In genomic region chr19:15265849-15266248, GRCh38 we compare ENCODE assay signal across 9 cellular contexts. TPM values are rescaled to one million over a fixed set of nuclear protein-coding genes. Genes with fewer than 3 reads are reported as not detected.
A peak's percentile ranks its signal among the peaks of the same experiment; 100 is the strongest.
DNase-seq lines count a peak whose midpoint lies in the region; ATAC-seq and TF ChIP-seq lines count a peak whose summit lies in the region.
"Had no signal": no experiment of that assay in that cellular context is flagged by ENCODE, and none has a peak within 500 bp of the region (broad histone marks: within the 10 kb centered on the region; RNA-seq: fewer than 3 reads in every experiment).

No MANE protein-coding gene starts in this region.

- H3K79me2 ChIP-seq in osteoblast (ENCODE audit: insufficient read depth, low read length) = peaks cover 92% of the 10 kb centered on the region

- H2AFZ ChIP-seq in osteoblast (ENCODE audit: low read length) = no peak overlapping the region

- no peak for ATAC-seq in HG02840 (IDR thresholded peaks at IDR 0.05; ENCODE audit: low FRiP score, unreplicated experiment)

- H3K27me3 ChIP-seq in Peyer's patch (no peaks in the 10 kb centered on the region), osteoblast (ENCODE audit: insufficient read depth, low read length) (no peaks in the 10 kb centered on the region)

- peaks cover 90% of the 10 kb centered on the region for H4K20me1 ChIP-seq in osteoblast (ENCODE audit: insufficient read depth, low read length)

- H3K27ac ChIP-seq in Peyer's patch (peak overlapping the region in 3 of 4 donors; percentile 6 to 81 (median 32)), osteoblast (ENCODE audit: low read depth, low read length) (peak overlapping the region; percentile 78)
- H3K27ac ChIP-seq: SK-N-MC had no signal

- H3K36me3 ChIP-seq in Peyer's patch (peaks cover 0 to 78% (median 0%) of the 10 kb centered on the region in 3 donors), osteoblast (ENCODE audit: insufficient read depth, low read length) (peaks cover 80% of the 10 kb centered on the region)

- no peak overlapping the region for H3K4me3 ChIP-seq in Peyer's patch
- H3K4me3 ChIP-seq in osteoblast (ENCODE audit: insufficient read depth, low read length) = no peak overlapping the region
- H3K4me3 ChIP-seq: SK-N-MC had no signal

- TF ChIP-seq POLR2A in Peyer's patch (IDR thresholded peaks at IDR 0.05) = no peak

- no peaks in the 10 kb centered on the region for H3K9me3 ChIP-seq in Peyer's patch
- H3K9me3 ChIP-seq in osteoblast (ENCODE audit: low read depth, low read length) = no peaks in the 10 kb centered on the region

- DNase-seq in C1 segment of cervical spinal cord (lab: John Stamatoyannopoulos, UW) (peak; percentile 31 to 98 (median 82)), Peyer's patch (peak in 2 of 3 donors; percentile 30 to 68), fibroblast of the conjunctiva (ENCODE audit: low read depth) (peak; percentile 96), osteoblast (ENCODE audit: insufficient read length, low spot score, missing footprints) (peak; percentile 99), NCI-H187 treated with DMSO at 0.1 percent for 48 hours (lab: John Stamatoyannopoulos, UW) (no peak), DMS153 (lab: John Stamatoyannopoulos, UW) (no peak)
- no peak for DNase-seq in activated CD8-positive, alpha-beta memory T cell treated with anti-CD3 and anti-CD28 coated beads, Interleukin-2, amount 50 U/mL, for 48 hours

- peak overlapping the region; percentile 41 for H3K4me2 ChIP-seq in osteoblast (ENCODE audit: insufficient read depth, low read length)

- H3K4me1 ChIP-seq in Peyer's patch = peaks cover 0 to 38% (median 0%) of the 10 kb centered on the region in 4 donors
- peaks cover 19% of the 10 kb centered on the region for H3K4me1 ChIP-seq in osteoblast (ENCODE audit: insufficient read depth, low read length)

- TF ChIP-seq CTCF in Peyer's patch (IDR thresholded peaks at IDR 0.05) = no peak
- no peak for TF ChIP-seq CTCF in osteoblast (IDR thresholded peaks at IDR 0.05; ENCODE audit: extremely low read depth, low read depth, low read length)

RNA-seq across cellular contexts. Expression of gene EPHX3, which starts 33.6 kb away (rescaled TPM):
- total RNA-seq in Peyer's patch = not detected
- total RNA-seq in osteoblast = 0.29 TPM in 1 of 2 replicates, not detected in the other

Comparison
In these comparisons a context has a peak if more than half of its experiments do, and no peak if none do; other contexts are left out.
1. DNase-seq: peak in C1 segment of cervical spinal cord (14 of 14), Peyer's patch (2 of 3), fibroblast of the conjunctiva (single experiment) and osteoblast (single experiment); none in activated CD8-positive, alpha-beta memory T cell treated with anti-CD3 and anti-CD28 coated beads, Interleukin-2, amount 50 U/mL, for 48 hours (single experiment), NCI-H187 treated with DMSO at 0.1 percent for 48 hours (single experiment) and DMS153 (single experiment).